17 cellular contexts compared by ENCODE assay signal in the genomic region with DNA sequence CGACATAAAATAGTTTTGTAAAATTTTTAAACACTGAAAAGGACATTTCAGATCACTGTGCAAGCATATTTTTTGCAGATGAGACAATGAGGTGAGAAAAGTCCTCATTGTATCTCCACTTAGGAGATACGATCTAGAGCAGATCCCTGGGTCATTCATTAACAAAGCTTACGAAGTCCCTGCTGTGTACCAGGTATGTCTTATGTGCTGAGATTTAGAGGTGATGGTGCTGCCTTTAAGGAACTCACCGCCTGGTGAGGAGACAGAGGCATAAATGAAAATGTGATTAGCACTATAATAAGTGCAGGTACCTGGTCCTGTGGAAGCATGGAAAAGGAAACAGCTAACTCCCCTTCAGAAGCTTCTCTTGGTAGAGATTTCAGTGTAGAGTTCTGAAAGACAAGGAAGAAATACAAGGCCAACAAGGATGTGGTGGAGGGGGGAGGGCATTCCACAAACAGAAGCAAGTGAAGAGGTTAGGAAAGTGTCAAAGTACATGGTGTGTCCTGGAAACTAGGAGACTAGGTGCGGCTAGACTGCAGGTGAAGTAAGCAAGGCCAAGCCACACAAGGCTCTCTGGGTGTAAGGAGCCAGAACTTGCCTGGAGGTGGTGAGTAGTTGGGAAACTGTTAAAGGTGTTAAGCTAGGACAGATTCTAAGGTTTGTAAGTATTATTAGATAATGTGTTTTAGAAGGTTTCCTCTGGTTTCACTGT. TPM values are rescaled to one million over a fixed set of nuclear protein-coding genes. Genes with fewer than 3 reads are reported as not detected.
DNase-seq lines count a peak whose midpoint lies in the region; ATAC-seq and TF ChIP-seq lines count a peak whose summit lies in the region.
"Had no signal": no experiment of that assay in that cellular context is flagged by ENCODE, and none has a peak within 500 bp of the region (broad histone marks: within the 10 kb centered on the region; RNA-seq: fewer than 3 reads in every experiment).

No MANE protein-coding gene starts in this region.

- intact Hi-C loops in CD4-positive, alpha-beta T cell (cut with DNase I, micrococcal nuclease): loop anchor here in 1 of 2 experiments (5.0 kb wide), 1 partner anchor 523 kb away; no protein-coding TSS in a partner anchor
- intact Hi-C loops in HCT116 (cut with micrococcal nuclease) (no loop called here), natural killer cell (cut with micrococcal nuclease) (no loop called here)

- H2BK12ac ChIP-seq in mesenchymal stem cell (ENCODE audit: low read length in 2 of 2): no peak overlapping the region

- H3K4me2 ChIP-seq in HCT116 (ENCODE audit: low read length): no peak overlapping the region
- peak overlapping the region; percentile 96 for H3K4me2 ChIP-seq in hepatocyte
- no peak overlapping the region for H3K4me2 ChIP-seq in mesenchymal stem cell (ENCODE audit: low read length, poor library complexity, severe bottlenecking)

- peak overlapping the region; percentile 32 for H3K4me3 Mint-ChIP-seq in CD4-positive, alpha-beta T cell
- peak overlapping the region; percentile 37 for H3K4me3 Mint-ChIP-seq in natural killer cell

- no peak overlapping the region for H2BK5ac ChIP-seq in mesenchymal stem cell (ENCODE audit: low read depth, low read length, poor library complexity, severe bottlenecking)

- CTCF ChIA-PET in CD4-positive, alpha-beta T cell (lab: Charles Lee): no interaction called here
- CTCF ChIA-PET in HCT116 (lab: Charles Lee): no interaction called here

- no peaks in the 10 kb centered on the region for H3K9me2 ChIP-seq in HCT116 (ENCODE audit: insufficient read depth)
- no peaks in the 10 kb centered on the region for H3K9me2 ChIP-seq in hepatocyte (replicated peaks; ENCODE audit: insufficient read depth)

- no peak for TF ChIP-seq CTCF in CD4-positive, alpha-beta T cell (IDR thresholded peaks at IDR 0.05)
- TF ChIP-seq CTCF in HCT116 (IDR thresholded peaks at IDR 0.05 in 2 of 3, conservative IDR thresholded peaks at IDR 0.05 in 1 of 3; ENCODE audit: borderline replicate concordance in 1 of 3, insufficient read depth in 1 of 3, low read depth in 2 of 3, low read length in 2 of 3) (no peak), hepatocyte (IDR thresholded peaks at IDR 0.05; ENCODE audit: poor library complexity) (no peak), natural killer cell (IDR thresholded peaks at IDR 0.05) (no peak)

- H3K23ac ChIP-seq in mesenchymal stem cell (ENCODE audit: low read length in 2 of 2): peak overlapping the region in 1 of 2 experiments; percentile 97

- no peak overlapping the region for H3K4me3 ChIP-seq in HCT116 (replicated peaks in 1 of 2; ENCODE audit: low read depth in 1 of 2, low read length in 2 of 2)
- peak overlapping the region; percentile 90 for H3K4me3 ChIP-seq in hepatocyte
- no peak overlapping the region for H3K4me3 ChIP-seq in mesenchymal stem cell (ENCODE audit: insufficient read depth in 1 of 2, low read depth in 1 of 2, low read length in 2 of 2)

- H2BK120ac ChIP-seq in mesenchymal stem cell (ENCODE audit: low read depth, low read length): no peak overlapping the region

- no peak for DNase-seq in CD4-positive, alpha-beta T cell
- no peak for DNase-seq in HCT116 (ENCODE audit: low read depth, low spot score)
- peak; percentile 46 for DNase-seq in hepatocyte (ENCODE audit: low spot score)
- DNase-seq in natural killer cell: no peak
- no peak for DNase-seq in foreskin melanocyte
- no peak for DNase-seq in NCI-H748 (lab: John Stamatoyannopoulos, UW; ENCODE audit: unreplicated experiment)
- DNase-seq in mesenchymal stem cell: no peak
- DNase-seq: effector CD8-positive, alpha-beta T cell; NCI-H1436; NCI-H446; stimulated activated naive CD4-positive, alpha-beta T cell; uterus had no signal

- peaks cover 71% of the 10 kb centered on the region for H3K27me3 Mint-ChIP-seq in CD4-positive, alpha-beta T cell
- H3K27me3 Mint-ChIP-seq in natural killer cell (ENCODE audit: low read depth in 2 of 2): peaks cover 60 to 78% of the 10 kb centered on the region in 2 donors

- no peaks in the 10 kb centered on the region for H3K79me1 ChIP-seq in mesenchymal stem cell (replicated peaks; ENCODE audit: low read length, poor library complexity, severe bottlenecking)

- H3K14ac ChIP-seq in mesenchymal stem cell (ENCODE audit: low read length in 2 of 2): no peak overlapping the region

- ATAC-seq in CD4-positive, alpha-beta T cell (ENCODE audit: poor library complexity): no peak
- no peak for ATAC-seq in HCT116
- ATAC-seq in natural killer cell: no peak
- ATAC-seq in HG02763 (IDR thresholded peaks at IDR 0.05; ENCODE audit: unreplicated experiment): no peak
- ATAC-seq: activated CD4-positive, CD25-positive, alpha-beta regulatory T cell treated with anti-CD3 and anti-CD28 coated beads, Interleukin-2, amount 50 U/mL, for 24 hours had no signal

- H3K27ac ChIP-seq in CD4-positive, alpha-beta T cell (ENCODE audit: low read depth, low read length): no peak overlapping the region
- H3K27ac ChIP-seq in HCT116 (ENCODE audit: low read depth, low read length): no peak overlapping the region
- H3K27ac ChIP-seq in hepatocyte: peak overlapping the region; percentile 62
- H3K27ac ChIP-seq in mesenchymal stem cell (ENCODE audit: low read length, poor library complexity, severe bottlenecking): no peak overlapping the region
- H3K27ac ChIP-seq: uterus had no signal

- POLR2A ChIA-PET in CD4-positive, alpha-beta T cell (lab: Charles Lee): interaction anchor here (0.8 kb wide), 1 partner anchor 102 kb away, joined by 3 read pairs; no protein-coding TSS in a partner anchor
- POLR2A ChIA-PET in HCT116 (lab: Charles Lee): no interaction called here

- H2AK5ac ChIP-seq in mesenchymal stem cell (ENCODE audit: low read length, severe bottlenecking): no peak overlapping the region

- peaks cover 0 to 12% of the 10 kb centered on the region in 2 experiments; a peak in 3 of 4 replicates for H3K4me1 ChIP-seq in HCT116 (ENCODE audit: control insufficient read depth in 1 of 2, insufficient read depth in 2 of 2, low read length in 2 of 2)
- H3K4me1 ChIP-seq in hepatocyte (ENCODE audit: insufficient read depth): peaks cover 14% of the 10 kb centered on the region
- H3K4me1 ChIP-seq in mesenchymal stem cell (ENCODE audit: control insufficient read depth, insufficient read depth, low read depth, low read length): peaks cover 18% of the 10 kb centered on the region
- H3K4me1 ChIP-seq: uterus had no signal

- H3K27me3 ChIP-seq in CD4-positive, alpha-beta T cell (ENCODE audit: control insufficient read depth, insufficient read depth, low read length): peaks cover 62% of the 10 kb centered on the region
- H3K27me3 ChIP-seq in HCT116 (ENCODE audit: insufficient read depth, low read length) (0 out of 2 replicates have a peak, but pooled peaks cover 5% of the 10 kb centered on the region), hepatocyte (peaks cover 10% of the 10 kb centered on the region), mesenchymal stem cell (ENCODE audit: control insufficient read depth in 1 of 2, insufficient read depth in 1 of 2, low read length in 2 of 2) (peaks cover 13 to 35% of the 10 kb centered on the region in 2 experiments)
- H3K27me3 ChIP-seq: uterus had no signal

- no peak for TF ChIP-seq POLR2A in HCT116 (IDR thresholded peaks at IDR 0.05; ENCODE audit: borderline replicate concordance, extremely low read depth, insufficient read depth, insufficient read length)

- no peaks in the 10 kb centered on the region for H3K9me3 Mint-ChIP-seq in CD4-positive, alpha-beta T cell
- H3K9me3 Mint-ChIP-seq in natural killer cell: no peaks in the 10 kb centered on the region
- H3K9me3 Mint-ChIP-seq: activated naive CD8-positive, alpha-beta T cell treated with anti-CD3 and anti-CD28 coated beads for 36 hours had no signal

- H3K4me1 Mint-ChIP-seq in CD4-positive, alpha-beta T cell (ENCODE audit: low read depth): peaks cover 40% of the 10 kb centered on the region
- H3K4me1 Mint-ChIP-seq in natural killer cell: peaks cover 6 to 30% of the 10 kb centered on the region in 2 donors

- RAD21 ChIA-PET in HCT116 (lab: Charles Lee; ENCODE audit: low non-redundant PET in 1 of 2, low total read pairs in 2 of 2, uncharacterized antibody in 2 of 2, unreplicated experiment in 2 of 2): no interaction called here

- H2BK15ac ChIP-seq in mesenchymal stem cell (ENCODE audit: low read depth, poor library complexity, severe bottlenecking): no peak overlapping the region

- H4K20me1 ChIP-seq in HCT116 (ENCODE audit: insufficient read depth): no peaks in the 10 kb centered on the region
- H4K20me1 ChIP-seq in hepatocyte (ENCODE audit: insufficient read depth, poor library complexity, severe bottlenecking): no peaks in the 10 kb centered on the region

- H3K79me2 ChIP-seq in HCT116 (ENCODE audit: insufficient read depth, low read length): no peaks in the 10 kb centered on the region
- peaks cover 18% of the 10 kb centered on the region for H3K79me2 ChIP-seq in hepatocyte

- no peak overlapping the region for H3K18ac ChIP-seq in mesenchymal stem cell (ENCODE audit: low read depth in 1 of 2, low read length in 2 of 2)

- no peak overlapping the region for H4K91ac ChIP-seq in mesenchymal stem cell (ENCODE audit: low read length)

- H4K8ac ChIP-seq in mesenchymal stem cell (ENCODE audit: low read length): no peak overlapping the region

- H2AFZ ChIP-seq in HCT116 (ENCODE audit: low read depth, low read length, poor library complexity, severe bottlenecking): peak overlapping the region; percentile 12
- H2AFZ ChIP-seq in hepatocyte: peak overlapping the region; percentile 98
- H2AFZ ChIP-seq in mesenchymal stem cell (ENCODE audit: low read depth, low read length): no peak overlapping the region

- H3K9ac ChIP-seq in HCT116 (ENCODE audit: low read length) (no peak overlapping the region), mesenchymal stem cell (ENCODE audit: low read length) (no peak overlapping the region)

- H3K4ac ChIP-seq in mesenchymal stem cell (ENCODE audit: low read depth in 1 of 2, low read length in 2 of 2): no peak overlapping the region

- no TSS peak for BruUV-seq in HCT116 (replicated peaks; lab: Mats Ljungman, UMichigan)

- 40% methylated on average over 5 of the region's 5 CpGs for WGBS in hepatocyte (ENCODE audit: low lambda C conversion rate, missing lambda C conversion rate)
- WGBS in mesenchymal stem cell: 76% methylated on average over 4 of the region's 5 CpGs

- TF ChIP-seq RAD21 in HCT116 (IDR thresholded peaks at IDR 0.05; ENCODE audit: low read depth): no peak

- H3K36me3 ChIP-seq in HCT116 (ENCODE audit: control insufficient read depth in 1 of 2, insufficient read depth in 2 of 2, low read length in 2 of 2) (no peaks in the 10 kb centered on the region), hepatocyte (replicated peaks; ENCODE audit: insufficient read depth, low read depth) (no peaks in the 10 kb centered on the region), mesenchymal stem cell (ENCODE audit: control insufficient read depth in 1 of 2, insufficient read depth in 2 of 2, low read depth in 1 of 2, low read length in 2 of 2) (no peaks in the 10 kb centered on the region)
- H3K36me3 ChIP-seq: uterus had no signal

- no peak overlapping the region for H3K27ac Mint-ChIP-seq in CD4-positive, alpha-beta T cell
- no peak overlapping the region for H3K27ac Mint-ChIP-seq in natural killer cell
- H3K27ac Mint-ChIP-seq: activated naive CD8-positive, alpha-beta T cell treated with anti-CD3 and anti-CD28 coated beads for 36 hours had no signal

- H3K9me3 ChIP-seq in CD4-positive, alpha-beta T cell (ENCODE audit: control insufficient read depth, low read length): no peaks in the 10 kb centered on the region
- H3K9me3 ChIP-seq in HCT116 (ENCODE audit: control insufficient read depth in 1 of 2, insufficient read depth in 1 of 2, low read depth in 1 of 2, low read length in 2 of 2) (no peaks in the 10 kb centered on the region), hepatocyte (ENCODE audit: low read depth) (no peaks in the 10 kb centered on the region), mesenchymal stem cell (ENCODE audit: control insufficient read depth, low read length) (no peaks in the 10 kb centered on the region)
- H3K9me3 ChIP-seq: uterus had no signal

- no peaks in the 10 kb centered on the region for H3K36me3 Mint-ChIP-seq in CD4-positive, alpha-beta T cell (ENCODE audit: low read depth)
- no peaks in the 10 kb centered on the region for H3K36me3 Mint-ChIP-seq in natural killer cell
- H3K36me3 Mint-ChIP-seq: activated naive CD8-positive, alpha-beta T cell treated with anti-CD3 and anti-CD28 coated beads for 36 hours had no signal

RNA-seq across cellular contexts. Expression of gene NDNF, which starts 1.5 kb away (rescaled TPM):
- total RNA-seq in CD4-positive, alpha-beta T cell: under 1 TPM in 1 of 2 experiments, not detected in 1; 0.25 TPM
- total RNA-seq in HCT116 (2021; ENCODE audit: unreplicated experiment): 0.22 TPM
- 0.07 TPM in 1 of 2 replicates, not detected in the other for polyA plus RNA-seq in HCT116 (2012)
- 27.5 and 30.5 TPM in 2 replicates for total RNA-seq in hepatocyte
- 13.6 and 19.5 TPM in 2 replicates for polyA plus RNA-seq in hepatocyte
- total RNA-seq in natural killer cell: not detected
- 0.12 TPM for polyA plus RNA-seq in mesenchymal stem cell (2013, experiment 1 of 2)
- 0.14 TPM for polyA plus RNA-seq in mesenchymal stem cell (2013, experiment 2 of 2)
- total RNA-seq: osteocyte; T-helper 1 cell treated with Interleukin-12 subunit alpha and Interleukin-12 subunit beta and Interleukin-4 antibody, amounts not matched to agents 30 ng/mL and 1 ng/mL, for 36 hours had no signal

Comparison
In these comparisons a context has a peak if more than half of its experiments do, and no peak if none do; other contexts are left out.
1. RNA of gene NDNF, which starts 1.5 kb away (total RNA-seq): 27.5 to 30.5 TPM in hepatocyte; 0.25 TPM in CD4-positive, alpha-beta T cell, 0.22 TPM in HCT116 (single experiment) and not detected in natural killer cell; every median in the first group is over 10 times any median in the second.